19 cellular contexts compared by ENCODE assay signal in genomic region chrX:80306007-80306406, GRCh38.
"Had no signal": no experiment of that assay in that cellular context is flagged by ENCODE, and none has a peak within 500 bp of the region (broad histone marks: within the 10 kb centered on the region; RNA-seq: fewer than 3 reads in every experiment).

No MANE protein-coding gene starts in this region.

- H3K9me3 ChIP-seq: prostate gland, right lobe of liver, tibial artery, uterus had no signal

- H3K79me2 ChIP-seq: hepatocyte, parathyroid adenoma had no signal

- H3K27ac ChIP-seq: dorsolateral prefrontal cortex, esophagus squamous epithelium, hepatocyte, parathyroid adenoma, prostate gland, right lobe of liver, tibial artery, upper lobe of left lung, uterus had no signal

- H3K4me2 ChIP-seq: hepatocyte had no signal

- H3K27me3 ChIP-seq: esophagus squamous epithelium, hepatocyte, right lobe of liver, tibial artery, upper lobe of left lung, uterus had no signal

- H2AFZ ChIP-seq: hepatocyte, parathyroid adenoma had no signal

- H3K4me3 ChIP-seq: dorsolateral prefrontal cortex, esophagus squamous epithelium, hepatocyte, prostate gland, right lobe of liver, tibial artery, upper lobe of left lung, uterus had no signal

- H3K36me3 ChIP-seq: esophagus squamous epithelium, prostate gland, right lobe of liver, tibial artery, upper lobe of left lung, uterus had no signal

- ATAC-seq: naive thymus-derived CD4-positive, alpha-beta T cell; right lobe of liver; stimulated activated memory B cell treated with anti-CD40 and anti-IgM and Interleukin-4, amounts not matched to agents 10 μg/mL and 1 μg/mL and 100 μg/mL, for 72 hours had no signal

- DNase-seq: cortex of kidney; dorsolateral prefrontal cortex; effector CD8-positive, alpha-beta T cell; esophagus squamous epithelium; foreskin melanocyte; head of caudate nucleus; naive thymus-derived CD4-positive, alpha-beta T cell; nephron progenitor cell; retina; right lobe of liver; stimulated activated CD4-positive, alpha-beta T cell treated with anti-CD3 and anti-CD28 coated beads, Interleukin-4, amount 100 ng/mL, for 1 hour; stimulated activated CD8-positive, alpha-beta memory T cell treated with anti-CD3 and anti-CD28 coated beads, Interleukin-4, amount 100 ng/mL, for 48 hours; tibial artery; upper lobe of left lung; uterus had no signal

- H3K9ac ChIP-seq: parathyroid adenoma had no signal

- H3K4me1 ChIP-seq: esophagus squamous epithelium, parathyroid adenoma, prostate gland, right lobe of liver, tibial artery, upper lobe of left lung, uterus had no signal
